ENCODE assay signal across 1 cellular context in the genomic region with DNA sequence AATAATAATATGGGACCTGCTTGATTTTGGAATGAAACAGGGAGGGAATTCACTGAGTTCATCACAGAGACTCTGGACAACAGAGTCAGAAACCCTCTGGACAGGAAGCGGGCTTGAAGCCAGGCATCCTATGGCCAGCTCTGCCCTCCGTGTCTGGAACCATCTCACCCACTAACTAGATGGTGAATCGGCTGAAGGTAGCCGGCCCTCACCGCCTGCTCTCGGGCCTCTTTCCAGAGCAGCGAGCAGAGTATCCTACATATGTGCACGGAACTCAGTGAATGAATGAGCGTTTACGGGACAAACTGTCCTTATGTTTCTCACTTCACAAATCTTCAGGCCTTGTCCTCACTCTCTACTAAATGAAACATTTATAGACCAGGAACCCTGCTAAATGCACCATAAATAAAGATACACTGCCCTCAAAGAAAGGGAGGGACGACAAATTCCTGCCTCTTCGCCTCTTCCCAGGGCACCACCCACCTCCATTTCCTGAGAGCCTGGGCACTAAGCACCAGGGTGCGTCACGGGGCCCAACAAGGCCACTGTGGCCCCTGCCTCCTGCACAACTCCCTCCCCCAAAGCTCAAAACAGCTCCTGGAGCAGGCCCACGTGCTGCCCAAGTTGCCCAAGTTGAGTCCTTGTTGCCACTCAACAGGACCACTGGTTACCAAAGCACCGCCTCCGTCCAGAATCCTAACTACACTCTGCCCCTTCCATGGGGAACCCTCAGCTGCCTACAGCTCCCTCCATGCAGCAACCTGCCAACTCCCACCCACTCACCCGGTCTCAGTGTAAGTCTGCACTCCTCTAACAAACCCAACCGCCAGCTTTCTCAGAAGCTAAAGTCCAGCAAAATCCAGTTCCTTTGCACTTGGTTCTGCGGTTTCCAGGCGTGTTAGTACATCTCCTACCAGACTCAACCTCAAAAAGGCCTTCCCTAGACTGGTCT.
TF ChIP-seq lines count a peak whose summit lies in the region.

No MANE protein-coding gene starts in this region.

TF ChIP-seq in HepG2, 621 proteins besides CTCF, POLR2A, EP300 and RAD21 (continued from another document and continues in another):
- no peak for TF ChIP-seq ZNF33A (CRISPR knock-in tag; IDR thresholded peaks at IDR 0.05; ENCODE audit: borderline replicate concordance)
- TF ChIP-seq GLI4 (CRISPR knock-in tag; IDR thresholded peaks at IDR 0.05; ENCODE audit: borderline replicate concordance): peak; percentile 82; the same call in 1 of the 2 replicates
- TF ChIP-seq, protein P1, sequence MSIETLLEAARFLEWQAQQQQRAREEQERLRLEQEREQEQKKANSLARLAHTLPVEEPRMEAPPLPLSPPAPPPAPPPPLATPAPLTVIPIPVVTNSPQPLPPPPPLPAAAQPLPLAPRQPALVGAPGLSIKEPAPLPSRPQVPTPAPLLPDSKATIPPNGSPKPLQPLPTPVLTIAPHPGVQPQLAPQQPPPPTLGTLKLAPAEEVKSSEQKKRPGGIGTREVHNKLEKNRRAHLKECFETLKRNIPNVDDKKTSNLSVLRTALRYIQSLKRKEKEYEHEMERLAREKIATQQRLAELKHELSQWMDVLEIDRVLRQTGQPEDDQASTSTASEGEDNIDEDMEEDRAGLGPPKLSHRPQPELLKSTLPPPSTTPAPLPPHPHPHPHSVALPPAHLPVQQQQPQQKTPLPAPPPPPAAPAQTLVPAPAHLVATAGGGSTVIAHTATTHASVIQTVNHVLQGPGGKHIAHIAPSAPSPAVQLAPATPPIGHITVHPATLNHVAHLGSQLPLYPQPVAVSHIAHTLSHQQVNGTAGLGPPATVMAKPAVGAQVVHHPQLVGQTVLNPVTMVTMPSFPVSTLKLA (IDR thresholded peaks at IDR 0.05): peak; percentile 87
- no peak for TF ChIP-seq BCL3 (CRISPR knock-in tag; IDR thresholded peaks at IDR 0.05)
- TF ChIP-seq RXRA (CRISPR knock-in tag; IDR thresholded peaks at IDR 0.05): peak; percentile 36; the same call in 1 of the 2 replicates
- TF ChIP-seq SIN3A (IDR thresholded peaks at IDR 0.05; ENCODE audit: borderline replicate concordance, low read depth, low read length): peak; percentile 80
- TF ChIP-seq, protein P2, sequence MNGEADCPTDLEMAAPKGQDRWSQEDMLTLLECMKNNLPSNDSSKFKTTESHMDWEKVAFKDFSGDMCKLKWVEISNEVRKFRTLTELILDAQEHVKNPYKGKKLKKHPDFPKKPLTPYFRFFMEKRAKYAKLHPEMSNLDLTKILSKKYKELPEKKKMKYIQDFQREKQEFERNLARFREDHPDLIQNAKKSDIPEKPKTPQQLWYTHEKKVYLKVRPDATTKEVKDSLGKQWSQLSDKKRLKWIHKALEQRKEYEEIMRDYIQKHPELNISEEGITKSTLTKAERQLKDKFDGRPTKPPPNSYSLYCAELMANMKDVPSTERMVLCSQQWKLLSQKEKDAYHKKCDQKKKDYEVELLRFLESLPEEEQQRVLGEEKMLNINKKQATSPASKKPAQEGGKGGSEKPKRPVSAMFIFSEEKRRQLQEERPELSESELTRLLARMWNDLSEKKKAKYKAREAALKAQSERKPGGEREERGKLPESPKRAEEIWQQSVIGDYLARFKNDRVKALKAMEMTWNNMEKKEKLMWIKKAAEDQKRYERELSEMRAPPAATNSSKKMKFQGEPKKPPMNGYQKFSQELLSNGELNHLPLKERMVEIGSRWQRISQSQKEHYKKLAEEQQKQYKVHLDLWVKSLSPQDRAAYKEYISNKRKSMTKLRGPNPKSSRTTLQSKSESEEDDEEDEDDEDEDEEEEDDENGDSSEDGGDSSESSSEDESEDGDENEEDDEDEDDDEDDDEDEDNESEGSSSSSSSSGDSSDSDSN (CRISPR knock-in tag; IDR thresholded peaks at IDR 0.05): peak; percentile 50; the same call in 1 of the 2 replicates
- TF ChIP-seq ZNF605 (CRISPR knock-in tag; IDR thresholded peaks at IDR 0.05): peak; percentile 50; the same call in 1 of the 2 replicates
- TF ChIP-seq ZNF816 (CRISPR knock-in tag; IDR thresholded peaks at IDR 0.05; ENCODE audit: borderline replicate concordance): peak; percentile 87; the same call in 1 of the 2 replicates
- no peak for TF ChIP-seq ZBTB40 (IDR thresholded peaks at IDR 0.05)
- 0 out of 2 replicates have a peak, but pooled peaks have one; percentile 33 for TF ChIP-seq ZBTB40 (CRISPR knock-in tag; IDR thresholded peaks at IDR 0.05)
- TF ChIP-seq MTF2 (CRISPR knock-in tag; IDR thresholded peaks at IDR 0.05; ENCODE audit: borderline replicate concordance): no peak
- TF ChIP-seq, protein P3, sequence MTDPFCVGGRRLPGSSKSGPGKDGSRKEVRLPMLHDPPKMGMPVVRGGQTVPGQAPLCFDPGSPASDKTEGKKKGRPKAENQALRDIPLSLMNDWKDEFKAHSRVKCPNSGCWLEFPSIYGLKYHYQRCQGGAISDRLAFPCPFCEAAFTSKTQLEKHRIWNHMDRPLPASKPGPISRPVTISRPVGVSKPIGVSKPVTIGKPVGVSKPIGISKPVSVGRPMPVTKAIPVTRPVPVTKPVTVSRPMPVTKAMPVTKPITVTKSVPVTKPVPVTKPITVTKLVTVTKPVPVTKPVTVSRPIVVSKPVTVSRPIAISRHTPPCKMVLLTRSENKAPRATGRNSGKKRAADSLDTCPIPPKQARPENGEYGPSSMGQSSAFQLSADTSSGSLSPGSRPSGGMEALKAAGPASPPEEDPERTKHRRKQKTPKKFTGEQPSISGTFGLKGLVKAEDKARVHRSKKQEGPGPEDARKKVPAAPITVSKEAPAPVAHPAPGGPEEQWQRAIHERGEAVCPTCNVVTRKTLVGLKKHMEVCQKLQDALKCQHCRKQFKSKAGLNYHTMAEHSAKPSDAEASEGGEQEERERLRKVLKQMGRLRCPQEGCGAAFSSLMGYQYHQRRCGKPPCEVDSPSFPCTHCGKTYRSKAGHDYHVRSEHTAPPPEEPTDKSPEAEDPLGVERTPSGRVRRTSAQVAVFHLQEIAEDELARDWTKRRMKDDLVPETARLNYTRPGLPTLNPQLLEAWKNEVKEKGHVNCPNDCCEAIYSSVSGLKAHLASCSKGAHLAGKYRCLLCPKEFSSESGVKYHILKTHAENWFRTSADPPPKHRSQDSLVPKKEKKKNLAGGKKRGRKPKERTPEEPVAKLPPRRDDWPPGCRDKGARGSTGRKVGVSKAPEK (CRISPR knock-in tag; IDR thresholded peaks at IDR 0.05; ENCODE audit: borderline replicate concordance): peak; percentile 93; the same call in 1 of the 2 replicates
- TF ChIP-seq ZNF232 (CRISPR knock-in tag; IDR thresholded peaks at IDR 0.05; ENCODE audit: borderline replicate concordance): no peak
- TF ChIP-seq ASH2L (IDR thresholded peaks at IDR 0.05; ENCODE audit: insufficient read length, low read depth, low read length): peak; percentile 39
- TF ChIP-seq SSRP1 (CRISPR knock-in tag; IDR thresholded peaks at IDR 0.05): peak; percentile 78; the same call in 1 of the 2 replicates
- TF ChIP-seq, protein P4, sequence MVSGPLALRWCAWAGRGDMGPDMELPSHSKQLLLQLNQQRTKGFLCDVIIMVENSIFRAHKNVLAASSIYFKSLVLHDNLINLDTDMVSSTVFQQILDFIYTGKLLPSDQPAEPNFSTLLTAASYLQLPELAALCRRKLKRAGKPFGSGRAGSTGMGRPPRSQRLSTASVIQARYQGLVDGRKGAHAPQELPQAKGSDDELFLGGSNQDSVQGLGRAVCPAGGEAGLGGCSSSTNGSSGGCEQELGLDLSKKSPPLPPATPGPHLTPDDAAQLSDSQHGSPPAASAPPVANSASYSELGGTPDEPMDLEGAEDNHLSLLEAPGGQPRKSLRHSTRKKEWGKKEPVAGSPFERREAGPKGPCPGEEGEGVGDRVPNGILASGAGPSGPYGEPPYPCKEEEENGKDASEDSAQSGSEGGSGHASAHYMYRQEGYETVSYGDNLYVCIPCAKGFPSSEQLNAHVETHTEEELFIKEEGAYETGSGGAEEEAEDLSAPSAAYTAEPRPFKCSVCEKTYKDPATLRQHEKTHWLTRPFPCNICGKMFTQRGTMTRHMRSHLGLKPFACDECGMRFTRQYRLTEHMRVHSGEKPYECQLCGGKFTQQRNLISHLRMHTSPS (CRISPR knock-in tag; IDR thresholded peaks at IDR 0.05; ENCODE audit: low read depth): peak; percentile 76; the same call in 1 of the 2 replicates
- TF ChIP-seq SALL2 (CRISPR knock-in tag; IDR thresholded peaks at IDR 0.05): no peak
- TF ChIP-seq ZNF782 (CRISPR knock-in tag; IDR thresholded peaks at IDR 0.05; ENCODE audit: borderline replicate concordance): peak; percentile 76; the same call in 1 of the 2 replicates
- TF ChIP-seq ZFP82 (CRISPR knock-in tag; IDR thresholded peaks at IDR 0.05; ENCODE audit: borderline replicate concordance): peak; percentile 77; the same call in 1 of the 2 replicates
- TF ChIP-seq LCORL (IDR thresholded peaks at IDR 0.05): no peak
- TF ChIP-seq LCORL (CRISPR knock-in tag; IDR thresholded peaks at IDR 0.05): peak; percentile 6; the same call in 1 of the 2 replicates
- TF ChIP-seq ZNF331 (CRISPR knock-in tag; IDR thresholded peaks at IDR 0.05): 0 out of 2 replicates have a peak, but pooled peaks have one; percentile 29
- TF ChIP-seq, protein P5, sequence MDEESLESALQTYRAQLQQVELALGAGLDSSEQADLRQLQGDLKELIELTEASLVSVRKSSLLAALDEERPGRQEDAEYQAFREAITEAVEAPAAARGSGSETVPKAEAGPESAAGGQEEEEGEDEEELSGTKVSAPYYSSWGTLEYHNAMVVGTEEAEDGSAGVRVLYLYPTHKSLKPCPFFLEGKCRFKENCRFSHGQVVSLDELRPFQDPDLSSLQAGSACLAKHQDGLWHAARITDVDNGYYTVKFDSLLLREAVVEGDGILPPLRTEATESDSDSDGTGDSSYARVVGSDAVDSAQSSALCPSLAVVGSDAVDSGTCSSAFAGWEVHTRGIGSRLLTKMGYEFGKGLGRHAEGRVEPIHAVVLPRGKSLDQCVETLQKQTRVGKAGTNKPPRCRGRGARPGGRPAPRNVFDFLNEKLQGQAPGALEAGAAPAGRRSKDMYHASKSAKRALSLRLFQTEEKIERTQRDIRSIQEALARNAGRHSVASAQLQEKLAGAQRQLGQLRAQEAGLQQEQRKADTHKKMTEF (CRISPR knock-in tag; IDR thresholded peaks at IDR 0.05): 0 out of 2 replicates have a peak, but pooled peaks have one; percentile 11
- TF ChIP-seq ZNF841 (CRISPR knock-in tag; IDR thresholded peaks at IDR 0.05; ENCODE audit: borderline replicate concordance): no peak
- TF ChIP-seq GTF3A (CRISPR knock-in tag; conservative IDR thresholded peaks at IDR 0.05): 0 out of 2 replicates have a peak, but pooled peaks have one; percentile 54
